In the genomic region with DNA sequence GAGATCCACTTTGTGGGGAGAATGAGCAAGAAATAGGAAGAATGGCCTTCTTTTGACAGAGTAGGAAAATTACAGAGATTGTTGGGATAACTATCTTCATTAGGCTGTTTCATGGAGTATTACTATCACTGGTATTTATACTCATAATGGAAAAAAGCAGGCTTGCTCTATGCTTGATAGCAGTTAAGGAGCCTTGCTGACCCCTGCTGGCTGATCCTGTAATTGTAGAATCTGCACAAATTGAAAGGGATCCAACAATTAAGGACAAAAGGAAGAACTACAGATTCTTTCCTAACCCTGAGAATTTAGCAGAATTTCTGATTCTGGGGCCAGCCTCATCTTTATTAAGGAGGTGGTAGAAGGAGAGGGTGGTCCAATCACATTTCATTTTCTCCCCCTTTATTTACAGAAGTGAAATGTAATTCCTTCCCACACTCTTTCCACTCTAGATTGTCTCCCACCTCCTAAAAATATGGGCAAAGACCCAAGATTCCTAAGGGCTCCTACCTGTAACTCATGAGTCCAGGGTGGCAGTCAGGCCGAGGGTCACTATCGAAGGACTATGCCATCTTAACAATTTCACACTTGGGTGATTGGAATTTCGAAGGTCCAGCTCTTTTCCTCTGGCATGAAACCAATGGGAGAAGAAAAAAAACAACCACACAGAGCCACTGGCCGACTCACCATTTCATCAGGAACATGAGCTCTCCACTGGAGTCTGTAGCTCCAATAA, we compare ENCODE assay signal across 8 cellular contexts. TPM values are rescaled to one million over a fixed set of nuclear protein-coding genes. Genes with fewer than 3 reads are reported as not detected.
A peak's percentile ranks its signal among the peaks of the same experiment; 100 is the strongest.
DNase-seq lines count a peak whose midpoint lies in the region; ATAC-seq and TF ChIP-seq lines count a peak whose summit lies in the region.

No MANE protein-coding gene starts in this region.

- H3K27me3 ChIP-seq in liver (ENCODE audit: control insufficient read depth in 4 of 4, insufficient read depth in 4 of 4, low read length in 3 of 4), result no peaks in the 10 kb centered on the region

- no peak overlapping the region for H3K27ac ChIP-seq in liver (ENCODE audit: low read depth in 1 of 2, low read length in 2 of 2)

- 58% methylated on average over 4 of the region's 4 CpGs for WGBS in liver

- no peak for DNase-seq in Right ventricle myocardium inferior (ENCODE audit: missing footprints)
- no peak for DNase-seq in cardiac septum (ENCODE audit: low spot score)
- peak; percentile 54 for DNase-seq in NCI-H2196 treated with DMSO at 0.1 percent for 48 hours (lab: John Stamatoyannopoulos, UW; ENCODE audit: unreplicated experiment)
- peak; percentile 64 to 65 for DNase-seq in activated CD4-positive, alpha-beta T cell treated with anti-CD3 and anti-CD28 coated beads for 24 hours (ENCODE audit: low read depth in 2 of 2)
- peak; percentile 32 for DNase-seq in chondrocyte (ENCODE audit: low spot score)
- peak; percentile 42 to 59 (median 51) for DNase-seq in stimulated activated CD4-positive, alpha-beta T cell treated with anti-CD3 and anti-CD28 coated beads, TNF-alpha, amount 100 ng/mL, for 24 hours (ENCODE audit: low read depth in 3 of 3)

- TF ChIP-seq CTCF in chondrocyte (IDR thresholded peaks at IDR 0.05), result peak; percentile 93
- peak; percentile 91 for TF ChIP-seq CTCF in liver (IDR thresholded peaks at IDR 0.05; ENCODE audit: low read depth, low read length, missing input control)

- no peaks in the 10 kb centered on the region for H3K27me3 Mint-ChIP-seq in chondrocyte (ENCODE audit: low read depth)

- no peaks in the 10 kb centered on the region for H3K9me3 Mint-ChIP-seq in chondrocyte (ENCODE audit: low read depth)

- intact Hi-C loops in Right ventricle myocardium inferior (cut with DNase I), result loop anchor here (1.0 to 10.0 kb wide), 3 partner anchors 48 to 100 kb away; a partner anchor contains a TSS
- intact Hi-C loops in cardiac septum (cut with DNase I), result loop anchor here (1.0 to 5.0 kb wide), 2 partner anchors 48 to 58 kb away; no protein-coding TSS in a partner anchor

- peak; percentile 99 for TF ChIP-seq RAD21 in liver (IDR thresholded peaks at IDR 0.05)

- peak overlapping the region; percentile 98 for H3K27ac Mint-ChIP-seq in chondrocyte (ENCODE audit: unreplicated experiment)

- no peaks in the 10 kb centered on the region for H3K9me3 ChIP-seq in liver (ENCODE audit: control insufficient read depth in 4 of 4, low read length in 3 of 4)

- peaks cover 24% of the 10 kb centered on the region for H3K4me1 Mint-ChIP-seq in chondrocyte (ENCODE audit: low read depth)

- peaks cover 0 to 4% (median 2%) of the 10 kb centered on the region in 4 donors for H3K36me3 ChIP-seq in liver (ENCODE audit: control insufficient read depth in 4 of 4, insufficient read depth in 3 of 4, low read depth in 1 of 4, low read length in 3 of 4)

- H3K36me3 Mint-ChIP-seq in chondrocyte (ENCODE audit: low read depth), result peaks cover 8% of the 10 kb centered on the region

- H3K4me3 Mint-ChIP-seq in chondrocyte (ENCODE audit: unreplicated experiment), result no peak overlapping the region

- peak overlapping the region in 1 of 2 donors; percentile 28 for H3K9ac ChIP-seq in liver (ENCODE audit: low read depth in 1 of 2, low read length in 2 of 2)

- H3K4me1 ChIP-seq in liver (ENCODE audit: control insufficient read depth in 4 of 4, insufficient read depth in 4 of 4, low read length in 3 of 4), result peaks cover 2 to 11% (median 8%) of the 10 kb centered on the region in 4 donors

- H3K4me3 ChIP-seq in liver (ENCODE audit: low read depth in 1 of 3, low read length in 3 of 3), result no peak overlapping the region

- ATAC-seq in Right ventricle myocardium inferior (peak; percentile 73), GM21619 (IDR thresholded peaks at IDR 0.05; ENCODE audit: unreplicated experiment) (no peak)

TF ChIP-seq in liver, 16 proteins besides CTCF, POLR2A, EP300 and RAD21:
- TF ChIP-seq YY1 (IDR thresholded peaks at IDR 0.05) (peak; percentile 21), EGR1 (IDR thresholded peaks at IDR 0.05; ENCODE audit: low read depth in 2 of 2) (no peak), FOXA2 (IDR thresholded peaks at IDR 0.05) (no peak)
- TF ChIP-seq, protein P1, sequence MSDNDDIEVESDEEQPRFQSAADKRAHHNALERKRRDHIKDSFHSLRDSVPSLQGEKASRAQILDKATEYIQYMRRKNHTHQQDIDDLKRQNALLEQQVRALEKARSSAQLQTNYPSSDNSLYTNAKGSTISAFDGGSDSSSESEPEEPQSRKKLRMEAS (IDR thresholded peaks at IDR 0.05), result peak; percentile 27
- TF ChIP-seq, protein P2, sequence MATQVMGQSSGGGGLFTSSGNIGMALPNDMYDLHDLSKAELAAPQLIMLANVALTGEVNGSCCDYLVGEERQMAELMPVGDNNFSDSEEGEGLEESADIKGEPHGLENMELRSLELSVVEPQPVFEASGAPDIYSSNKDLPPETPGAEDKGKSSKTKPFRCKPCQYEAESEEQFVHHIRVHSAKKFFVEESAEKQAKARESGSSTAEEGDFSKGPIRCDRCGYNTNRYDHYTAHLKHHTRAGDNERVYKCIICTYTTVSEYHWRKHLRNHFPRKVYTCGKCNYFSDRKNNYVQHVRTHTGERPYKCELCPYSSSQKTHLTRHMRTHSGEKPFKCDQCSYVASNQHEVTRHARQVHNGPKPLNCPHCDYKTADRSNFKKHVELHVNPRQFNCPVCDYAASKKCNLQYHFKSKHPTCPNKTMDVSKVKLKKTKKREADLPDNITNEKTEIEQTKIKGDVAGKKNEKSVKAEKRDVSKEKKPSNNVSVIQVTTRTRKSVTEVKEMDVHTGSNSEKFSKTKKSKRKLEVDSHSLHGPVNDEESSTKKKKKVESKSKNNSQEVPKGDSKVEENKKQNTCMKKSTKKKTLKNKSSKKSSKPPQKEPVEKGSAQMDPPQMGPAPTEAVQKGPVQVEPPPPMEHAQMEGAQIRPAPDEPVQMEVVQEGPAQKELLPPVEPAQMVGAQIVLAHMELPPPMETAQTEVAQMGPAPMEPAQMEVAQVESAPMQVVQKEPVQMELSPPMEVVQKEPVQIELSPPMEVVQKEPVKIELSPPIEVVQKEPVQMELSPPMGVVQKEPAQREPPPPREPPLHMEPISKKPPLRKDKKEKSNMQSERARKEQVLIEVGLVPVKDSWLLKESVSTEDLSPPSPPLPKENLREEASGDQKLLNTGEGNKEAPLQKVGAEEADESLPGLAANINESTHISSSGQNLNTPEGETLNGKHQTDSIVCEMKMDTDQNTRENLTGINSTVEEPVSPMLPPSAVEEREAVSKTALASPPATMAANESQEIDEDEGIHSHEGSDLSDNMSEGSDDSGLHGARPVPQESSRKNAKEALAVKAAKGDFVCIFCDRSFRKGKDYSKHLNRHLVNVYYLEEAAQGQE (IDR thresholded peaks at IDR 0.05), result no peak

RNA-seq across cellular contexts. Expression of a gene that starts 26.3 kb away (rescaled TPM):
- 775 TPM for total RNA-seq in Right ventricle myocardium inferior
- 604 TPM for total RNA-seq in cardiac septum
- total RNA-seq in chondrocyte, result 290 to 445 TPM (median 444 TPM) in 3 replicates
- total RNA-seq in liver, result 10 to 100 TPM; 37.5 to 79.5 TPM
- polyA plus RNA-seq in liver, result 10 to 100 TPM; 14.3 to 77.7 TPM

RNA-seq across cellular contexts. Expression of a gene that starts 26.8 kb away (rescaled TPM):
- total RNA-seq in Right ventricle myocardium inferior, result 40.0 TPM
- 31.2 TPM for total RNA-seq in cardiac septum
- 73.6 to 78.2 TPM (median 74.9 TPM) in 3 replicates for total RNA-seq in chondrocyte
- total RNA-seq in liver, result 10 to 100 TPM in 1 of 2 donors, 1 to 10 TPM in 1; 9.9 to 11.6 TPM
- 1 to 10 TPM; 3.4 to 9.4 TPM for polyA plus RNA-seq in liver

RNA-seq across cellular contexts. Expression of a gene that starts 33.1 kb away (rescaled TPM):
- total RNA-seq in Right ventricle myocardium inferior (10.5 TPM), cardiac septum (11.4 TPM), chondrocyte (22.3 to 24.7 TPM (median 22.5 TPM) in 3 replicates), liver (10 to 100 TPM in 1 of 2 donors, 1 to 10 TPM in 1; 7.9 to 11.4 TPM)
- polyA plus RNA-seq in liver, result 1 to 10 TPM; 6.4 to 9.1 TPM

RNA-seq across cellular contexts. Expression of a gene that starts 36.9 kb away (rescaled TPM):
- total RNA-seq in Right ventricle myocardium inferior, result 52.9 TPM
- 78.6 TPM for total RNA-seq in cardiac septum
- total RNA-seq in chondrocyte, result 157 to 228 TPM (median 219 TPM) in 3 replicates
- 10 to 100 TPM in 1 of 2 donors, 1 to 10 TPM in 1; 2.6 to 13.3 TPM for total RNA-seq in liver
- polyA plus RNA-seq in liver, result 10 to 100 TPM; 22.4 to 38.1 TPM

Comparison
In these comparisons a context has a peak if more than half of its experiments do, and no peak if none do; other contexts are left out.
1. DNase-seq: peak in NCI-H2196 treated with DMSO at 0.1 percent for 48 hours (single experiment), activated CD4-positive, alpha-beta T cell treated with anti-CD3 and anti-CD28 coated beads for 24 hours (2 of 2), chondrocyte (single experiment) and stimulated activated CD4-positive, alpha-beta T cell treated with anti-CD3 and anti-CD28 coated beads, TNF-alpha, amount 100 ng/mL, for 24 hours (3 of 3); none in Right ventricle myocardium inferior (single experiment) and cardiac septum (single experiment).